Comparison of ENCODE assay signal across 1 cellular context in genomic region chr18:62325806-62326645, GRCh38.
TF ChIP-seq lines count a peak whose summit lies in the region.

No MANE protein-coding gene starts in this region.

TF ChIP-seq in HepG2, 621 proteins besides CTCF, POLR2A, EP300 and RAD21 (continued from another document and continues in another):
- TF ChIP-seq, protein P1, sequence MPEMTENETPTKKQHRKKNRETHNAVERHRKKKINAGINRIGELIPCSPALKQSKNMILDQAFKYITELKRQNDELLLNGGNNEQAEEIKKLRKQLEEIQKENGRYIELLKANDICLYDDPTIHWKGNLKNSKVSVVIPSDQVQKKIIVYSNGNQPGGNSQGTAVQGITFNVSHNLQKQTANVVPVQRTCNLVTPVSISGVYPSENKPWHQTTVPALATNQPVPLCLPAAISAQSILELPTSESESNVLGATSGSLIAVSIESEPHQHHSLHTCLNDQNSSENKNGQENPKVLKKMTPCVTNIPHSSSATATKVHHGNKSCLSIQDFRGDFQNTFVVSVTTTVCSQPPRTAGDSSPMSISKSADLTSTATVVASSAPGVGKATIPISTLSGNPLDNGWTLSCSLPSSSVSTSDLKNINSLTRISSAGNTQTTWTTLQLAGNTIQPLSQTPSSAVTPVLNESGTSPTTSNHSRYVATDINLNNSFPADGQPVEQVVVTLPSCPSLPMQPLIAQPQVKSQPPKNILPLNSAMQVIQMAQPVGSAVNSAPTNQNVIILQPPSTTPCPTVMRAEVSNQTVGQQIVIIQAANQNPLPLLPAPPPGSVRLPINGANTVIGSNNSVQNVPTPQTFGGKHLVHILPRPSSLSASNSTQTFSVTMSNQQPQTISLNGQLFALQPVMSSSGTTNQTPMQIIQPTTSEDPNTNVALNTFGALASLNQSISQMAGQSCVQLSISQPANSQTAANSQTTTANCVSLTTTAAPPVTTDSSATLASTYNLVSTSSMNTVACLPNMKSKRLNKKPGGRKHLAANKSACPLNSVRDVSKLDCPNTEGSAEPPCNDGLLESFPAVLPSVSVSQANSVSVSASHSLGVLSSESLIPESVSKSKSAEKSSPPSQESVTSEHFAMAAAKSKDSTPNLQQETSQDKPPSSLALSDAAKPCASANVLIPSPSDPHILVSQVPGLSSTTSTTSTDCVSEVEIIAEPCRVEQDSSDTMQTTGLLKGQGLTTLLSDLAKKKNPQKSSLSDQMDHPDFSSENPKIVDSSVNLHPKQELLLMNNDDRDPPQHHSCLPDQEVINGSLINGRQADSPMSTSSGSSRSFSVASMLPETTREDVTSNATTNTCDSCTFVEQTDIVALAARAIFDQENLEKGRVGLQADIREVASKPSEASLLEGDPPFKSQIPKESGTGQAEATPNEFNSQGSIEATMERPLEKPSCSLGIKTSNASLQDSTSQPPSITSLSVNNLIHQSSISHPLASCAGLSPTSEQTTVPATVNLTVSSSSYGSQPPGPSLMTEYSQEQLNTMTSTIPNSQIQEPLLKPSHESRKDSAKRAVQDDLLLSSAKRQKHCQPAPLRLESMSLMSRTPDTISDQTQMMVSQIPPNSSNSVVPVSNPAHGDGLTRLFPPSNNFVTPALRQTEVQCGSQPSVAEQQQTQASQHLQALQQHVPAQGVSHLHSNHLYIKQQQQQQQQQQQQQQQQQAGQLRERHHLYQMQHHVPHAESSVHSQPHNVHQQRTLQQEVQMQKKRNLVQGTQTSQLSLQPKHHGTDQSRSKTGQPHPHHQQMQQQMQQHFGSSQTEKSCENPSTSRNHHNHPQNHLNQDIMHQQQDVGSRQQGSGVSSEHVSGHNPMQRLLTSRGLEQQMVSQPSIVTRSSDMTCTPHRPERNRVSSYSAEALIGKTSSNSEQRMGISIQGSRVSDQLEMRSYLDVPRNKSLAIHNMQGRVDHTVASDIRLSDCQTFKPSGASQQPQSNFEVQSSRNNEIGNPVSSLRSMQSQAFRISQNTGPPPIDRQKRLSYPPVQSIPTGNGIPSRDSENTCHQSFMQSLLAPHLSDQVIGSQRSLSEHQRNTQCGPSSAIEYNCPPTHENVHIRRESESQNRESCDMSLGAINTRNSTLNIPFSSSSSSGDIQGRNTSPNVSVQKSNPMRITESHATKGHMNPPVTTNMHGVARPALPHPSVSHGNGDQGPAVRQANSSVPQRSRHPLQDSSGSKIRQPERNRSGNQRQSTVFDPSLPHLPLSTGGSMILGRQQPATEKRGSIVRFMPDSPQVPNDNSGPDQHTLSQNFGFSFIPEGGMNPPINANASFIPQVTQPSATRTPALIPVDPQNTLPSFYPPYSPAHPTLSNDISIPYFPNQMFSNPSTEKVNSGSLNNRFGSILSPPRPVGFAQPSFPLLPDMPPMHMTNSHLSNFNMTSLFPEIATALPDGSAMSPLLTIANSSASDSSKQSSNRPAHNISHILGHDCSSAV (CRISPR knock-in tag; IDR thresholded peaks at IDR 0.05; ENCODE audit: borderline replicate concordance): no peak
- TF ChIP-seq ZNF138 (CRISPR knock-in tag; IDR thresholded peaks at IDR 0.05; ENCODE audit: low read depth) (no peak), ZNF567 (CRISPR knock-in tag; IDR thresholded peaks at IDR 0.05; ENCODE audit: borderline replicate concordance) (no peak), ZFP90 (CRISPR knock-in tag; IDR thresholded peaks at IDR 0.05; ENCODE audit: borderline replicate concordance) (0 out of 2 replicates have a peak, but pooled peaks have one; percentile 31), KDM5B (CRISPR knock-in tag; IDR thresholded peaks at IDR 0.05; ENCODE audit: borderline replicate concordance) (peak; percentile 51; the same call in 1 of the 2 replicates), TOPORS (CRISPR knock-in tag; IDR thresholded peaks at IDR 0.05) (no peak), HOMEZ (CRISPR knock-in tag; IDR thresholded peaks at IDR 0.05; ENCODE audit: low read depth) (no peak), CEBPB (IDR thresholded peaks at IDR 0.05; ENCODE audit: borderline replicate concordance, low read depth, low read length) (no peak), HNRNPK (IDR thresholded peaks at IDR 0.05; ENCODE audit: low read depth, low read length, poor library complexity, severe bottlenecking) (no peak), HNF4G (IDR thresholded peaks at IDR 0.05; ENCODE audit: borderline replicate concordance, low read depth, low read length) (no peak), HNF4G (CRISPR knock-in tag; IDR thresholded peaks at IDR 0.05; ENCODE audit: borderline replicate concordance, low read depth) (no peak), ZNF878 (CRISPR knock-in tag; IDR thresholded peaks at IDR 0.05) (no peak), ZNF564 (CRISPR knock-in tag; IDR thresholded peaks at IDR 0.05) (no peak), ZSCAN20 (CRISPR knock-in tag; IDR thresholded peaks at IDR 0.05; ENCODE audit: borderline replicate concordance) (0 out of 2 replicates have a peak, but pooled peaks have one; percentile 35), MED8 (CRISPR knock-in tag; IDR thresholded peaks at IDR 0.05; ENCODE audit: insufficient replicate concordance) (no peak), DMAP1 (CRISPR knock-in tag; IDR thresholded peaks at IDR 0.05) (no peak), RXRA (CRISPR knock-in tag; IDR thresholded peaks at IDR 0.05) (no peak; the same call in 1 of the 2 replicates), STAT6 (CRISPR knock-in tag; IDR thresholded peaks at IDR 0.05; ENCODE audit: borderline replicate concordance) (no peak), FOXK2 (IDR thresholded peaks at IDR 0.05) (no peak), ARID2 (CRISPR knock-in tag; IDR thresholded peaks at IDR 0.05; ENCODE audit: borderline replicate concordance) (0 out of 2 replicates have a peak, but pooled peaks have one; percentile 30), TEAD3 (CRISPR knock-in tag; optimal IDR thresholded peaks at IDR 0.05; ENCODE audit: borderline replicate concordance) (no peak), IRX3 (CRISPR knock-in tag; IDR thresholded peaks at IDR 0.05; ENCODE audit: borderline replicate concordance, low read depth) (no peak), SIN3B (IDR thresholded peaks at IDR 0.05; ENCODE audit: low read length) (no peak), SP2 (CRISPR knock-in tag; IDR thresholded peaks at IDR 0.05) (no peak), HES4 (CRISPR knock-in tag; IDR thresholded peaks at IDR 0.05; ENCODE audit: borderline replicate concordance) (no peak), DPF2 (CRISPR knock-in tag; IDR thresholded peaks at IDR 0.05; ENCODE audit: borderline replicate concordance, low read depth) (no peak), IKZF1 (IDR thresholded peaks at IDR 0.05) (no peak), ZBTB14 (CRISPR knock-in tag; IDR thresholded peaks at IDR 0.05) (peak; percentile 25; the same call in 1 of the 2 replicates), RFXAP (CRISPR knock-in tag; IDR thresholded peaks at IDR 0.05; ENCODE audit: borderline replicate concordance) (no peak), PLSCR1 (CRISPR knock-in tag; IDR thresholded peaks at IDR 0.05; ENCODE audit: borderline replicate concordance) (no peak), ZMYM2 (CRISPR knock-in tag; IDR thresholded peaks at IDR 0.05) (no peak), THAP11 (CRISPR knock-in tag; IDR thresholded peaks at IDR 0.05) (no peak), DNMT1 (CRISPR knock-in tag; IDR thresholded peaks at IDR 0.05) (no peak), TBP (CRISPR knock-in tag; IDR thresholded peaks at IDR 0.05) (no peak)
- TF ChIP-seq, protein P2, sequence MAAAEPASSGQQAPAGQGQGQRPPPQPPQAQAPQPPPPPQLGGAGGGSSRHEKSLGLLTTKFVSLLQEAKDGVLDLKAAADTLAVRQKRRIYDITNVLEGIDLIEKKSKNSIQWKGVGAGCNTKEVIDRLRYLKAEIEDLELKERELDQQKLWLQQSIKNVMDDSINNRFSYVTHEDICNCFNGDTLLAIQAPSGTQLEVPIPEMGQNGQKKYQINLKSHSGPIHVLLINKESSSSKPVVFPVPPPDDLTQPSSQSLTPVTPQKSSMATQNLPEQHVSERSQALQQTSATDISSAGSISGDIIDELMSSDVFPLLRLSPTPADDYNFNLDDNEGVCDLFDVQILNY (CRISPR knock-in tag; conservative IDR thresholded peaks at IDR 0.05): no peak
- TF ChIP-seq, protein P3, sequence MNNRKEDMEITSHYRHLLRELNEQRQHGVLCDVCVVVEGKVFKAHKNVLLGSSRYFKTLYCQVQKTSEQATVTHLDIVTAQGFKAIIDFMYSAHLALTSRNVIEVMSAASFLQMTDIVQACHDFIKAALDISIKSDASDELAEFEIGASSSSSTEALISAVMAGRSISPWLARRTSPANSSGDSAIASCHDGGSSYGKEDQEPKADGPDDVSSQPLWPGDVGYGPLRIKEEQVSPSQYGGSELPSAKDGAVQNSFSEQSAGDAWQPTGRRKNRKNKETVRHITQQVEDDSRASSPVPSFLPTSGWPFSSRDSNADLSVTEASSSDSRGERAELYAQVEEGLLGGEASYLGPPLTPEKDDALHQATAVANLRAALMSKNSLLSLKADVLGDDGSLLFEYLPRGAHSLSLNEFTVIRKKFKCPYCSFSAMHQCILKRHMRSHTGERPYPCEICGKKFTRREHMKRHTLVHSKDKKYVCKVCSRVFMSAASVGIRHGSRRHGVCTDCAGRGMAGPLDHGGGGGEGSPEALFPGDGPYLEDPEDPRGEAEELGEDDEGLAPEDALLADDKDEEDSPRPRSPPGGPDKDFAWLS (CRISPR knock-in tag; IDR thresholded peaks at IDR 0.05; ENCODE audit: borderline replicate concordance): no peak
- TF ChIP-seq, protein P4, sequence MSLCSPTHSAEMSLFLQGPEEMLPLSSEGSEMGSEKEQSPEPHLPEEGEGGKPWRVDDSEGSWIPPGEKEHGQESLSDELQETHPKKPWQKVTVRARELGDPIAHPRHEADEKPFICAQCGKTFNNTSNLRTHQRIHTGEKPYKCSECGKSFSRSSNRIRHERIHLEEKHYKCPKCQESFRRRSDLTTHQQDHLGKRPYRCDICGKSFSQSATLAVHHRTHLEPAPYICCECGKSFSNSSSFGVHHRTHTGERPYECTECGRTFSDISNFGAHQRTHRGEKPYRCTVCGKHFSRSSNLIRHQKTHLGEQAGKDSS (CRISPR knock-in tag; IDR thresholded peaks at IDR 0.05; ENCODE audit: borderline replicate concordance, low read depth): no peak
- TF ChIP-seq, protein P5, sequence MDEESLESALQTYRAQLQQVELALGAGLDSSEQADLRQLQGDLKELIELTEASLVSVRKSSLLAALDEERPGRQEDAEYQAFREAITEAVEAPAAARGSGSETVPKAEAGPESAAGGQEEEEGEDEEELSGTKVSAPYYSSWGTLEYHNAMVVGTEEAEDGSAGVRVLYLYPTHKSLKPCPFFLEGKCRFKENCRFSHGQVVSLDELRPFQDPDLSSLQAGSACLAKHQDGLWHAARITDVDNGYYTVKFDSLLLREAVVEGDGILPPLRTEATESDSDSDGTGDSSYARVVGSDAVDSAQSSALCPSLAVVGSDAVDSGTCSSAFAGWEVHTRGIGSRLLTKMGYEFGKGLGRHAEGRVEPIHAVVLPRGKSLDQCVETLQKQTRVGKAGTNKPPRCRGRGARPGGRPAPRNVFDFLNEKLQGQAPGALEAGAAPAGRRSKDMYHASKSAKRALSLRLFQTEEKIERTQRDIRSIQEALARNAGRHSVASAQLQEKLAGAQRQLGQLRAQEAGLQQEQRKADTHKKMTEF (CRISPR knock-in tag; IDR thresholded peaks at IDR 0.05): no peak
